Comparison of ENCODE assay signal across 8 cellular contexts in genomic region chr9:124861342-124862229, GRCh38. TPM values are rescaled to one million over a fixed set of nuclear protein-coding genes. Genes with fewer than 3 reads are reported as not detected.
DNase-seq lines count a peak whose midpoint lies in the region; ATAC-seq, FAIRE-seq and TF ChIP-seq lines count a peak whose summit lies in the region.

Gene ARPC5L, plus strand, starts transcription at chr9:124862130. Its CDS starts 7,161 bp downstream, at chr9:124869291.
Gene RPL35, minus strand, starts transcription at chr9:124861957. Its CDS starts 45 bp downstream, at chr9:124861912.

- H3K79me2 ChIP-seq in OCI-LY7 (ENCODE audit: insufficient read depth, low read depth, low read length) (peaks cover 35% of the 10 kb centered on the region), endothelial cell of umbilical vein (ENCODE audit: control insufficient read depth, insufficient read depth, low read length) (peaks cover 34% of the 10 kb centered on the region)

- BruUV-seq in OCI-LY7 (replicated peaks; lab: Mats Ljungman, UMichigan) (no TSS peak), endothelial cell of umbilical vein (replicated peaks; lab: Mats Ljungman, UMichigan) (TSS peak; percentile 45)

- H3K4me1 Mint-ChIP-seq in IgD-negative memory B cell, result peaks cover 12 to 26% (median 24%) of the 10 kb centered on the region in 3 donors

- H3K27ac ChIP-seq in OCI-LY7 (ENCODE audit: low read depth, low read length, poor library complexity, severe bottlenecking) (peak within 1 kb of the TSS; percentile 65), endothelial cell of umbilical vein (ENCODE audit: insufficient read depth, low read depth, low read length) (peak within 1 kb of the TSS; percentile 63)

- H3K9me1 ChIP-seq in endothelial cell of umbilical vein (replicated peaks; ENCODE audit: control insufficient read depth, extremely low read depth, insufficient read depth, low read length), result no peaks in the 10 kb centered on the region

- H3K36me3 ChIP-seq in OCI-LY7 (ENCODE audit: insufficient read depth, low read length), result peaks cover 51% of the 10 kb centered on the region
- peaks cover 18 to 35% of the 10 kb centered on the region in 2 experiments for H3K36me3 ChIP-seq in endothelial cell of umbilical vein (ENCODE audit: control insufficient read depth in 2 of 2, extremely low read depth in 1 of 2, insufficient read depth in 2 of 2, low read length in 2 of 2)

- peak within 1 kb of the TSS; percentile 86 to 98 (median 94) for H3K27ac Mint-ChIP-seq in IgD-negative memory B cell

- H3K4me3 Mint-ChIP-seq in IgD-negative memory B cell, result peak within 1 kb of the TSS; percentile 96 to 99 (median 97)

- peak within 1 kb of the TSS; percentile 82 for H3K9ac ChIP-seq in endothelial cell of umbilical vein (replicated peaks; ENCODE audit: extremely low read depth, insufficient read depth, low read length)

- peaks cover 25% of the 10 kb centered on the region for H4K20me1 ChIP-seq in OCI-LY7 (ENCODE audit: insufficient read depth, low read length)
- H4K20me1 ChIP-seq in endothelial cell of umbilical vein (replicated peaks; ENCODE audit: control insufficient read depth, extremely low read depth, insufficient read depth, low read length), result peaks cover 8% of the 10 kb centered on the region

- H3K4me2 ChIP-seq in OCI-LY7 (ENCODE audit: low read length) (peak within 1 kb of the TSS; percentile 92), endothelial cell of umbilical vein (ENCODE audit: insufficient read depth, low read length) (peak within 1 kb of the TSS; percentile 99)

- TF ChIP-seq CTCF in OCI-LY7 (conservative IDR thresholded peaks at IDR 0.05; ENCODE audit: low read length), result peak; percentile 64
- TF ChIP-seq CTCF in endothelial cell of umbilical vein (IDR thresholded peaks at IDR 0.05; ENCODE audit: extremely low read depth in 1 of 2, insufficient read depth in 1 of 2, low read depth in 1 of 2, low read length in 2 of 2), result peak; percentile 15 to 18

- H3K27me3 ChIP-seq in endothelial cell of umbilical vein (ENCODE audit: control insufficient read depth in 2 of 2, insufficient read depth in 2 of 2, low read length in 2 of 2) (no peaks in the 10 kb centered on the region), mononuclear cell (ENCODE audit: insufficient read depth, low read length) (no peaks in the 10 kb centered on the region)

- H3K9me3 ChIP-seq in OCI-LY7 (ENCODE audit: low read length), result no peaks in the 10 kb centered on the region
- no peaks in the 10 kb centered on the region for H3K9me3 ChIP-seq in endothelial cell of umbilical vein (replicated peaks; ENCODE audit: control insufficient read depth, insufficient read depth, low read length)
- H3K9me3 ChIP-seq in mononuclear cell (ENCODE audit: low read depth, low read length), result no peaks in the 10 kb centered on the region

- H3K27me3 Mint-ChIP-seq in IgD-negative memory B cell, result no peaks in the 10 kb centered on the region

- no peaks in the 10 kb centered on the region for H3K36me3 Mint-ChIP-seq in IgD-negative memory B cell

- H3K9me3 Mint-ChIP-seq in IgD-negative memory B cell, result no peaks in the 10 kb centered on the region

- POLR2A ChIA-PET in OCI-LY7 (lab: Charles Lee), result interaction anchor here (0.5 to 2.1 kb wide), 9 partner anchors 11 to 1414 kb away, joined by 3 to 10 read pairs (median 4); no protein-coding TSS in a partner anchor
- POLR2A ChIA-PET in endothelial cell of umbilical vein (lab: Charles Lee), result interaction anchor here (0.7 to 1.8 kb wide), 8 partner anchors 8 to 381 kb away, joined by 3 to 11 read pairs (median 3); partner anchors contain the start of genes HSPA5, NR6A1 and WDR38

- H3K4me3 ChIP-seq in OCI-LY7 (ENCODE audit: low read depth, low read length, poor library complexity, severe bottlenecking), result peak within 1 kb of the TSS; percentile 94
- H3K4me3 ChIP-seq in endothelial cell of umbilical vein (replicated peaks in 1 of 3; ENCODE audit: insufficient read depth in 1 of 3, low read depth in 1 of 3, low read length in 3 of 3), result peak within 1 kb of the TSS; percentile 64 to 67 (median 64)
- peak within 1 kb of the TSS; percentile 79 for H3K4me3 ChIP-seq in mononuclear cell (ENCODE audit: low read length)

- TF ChIP-seq POLR2A in endothelial cell of umbilical vein (IDR thresholded peaks at IDR 0.05; ENCODE audit: low read depth, low read length), result peak; percentile 96

- peak; percentile 83 for ATAC-seq in GM21576 (IDR thresholded peaks at IDR 0.05; ENCODE audit: unreplicated experiment)

- FAIRE-seq in endothelial cell of umbilical vein (lab: Jason Lieb, UNC), result peak; percentile 94

- CTCF ChIA-PET in OCI-LY7 (lab: Charles Lee; ENCODE audit: unreplicated experiment), result interaction anchor here (0.6 kb wide), 1 partner anchor 82 kb away, joined by 4 read pairs; no protein-coding TSS in a partner anchor
- CTCF ChIA-PET in endothelial cell of umbilical vein (lab: Charles Lee), result interaction anchor here (0.7 to 4.1 kb wide), 11 partner anchors 9 to 380 kb away, joined by 3 to 35 read pairs (median 4); partner anchors contain the start of genes HSPA5, NR6A1, SCAI and WDR38

- DNase-seq in DMS153 (lab: John Stamatoyannopoulos, UW) (peak; percentile 82), OCI-LY7 (ENCODE audit: low spot score) (peak; percentile 97), activated T-cell treated with anti-CD3 and anti-CD28 coated beads for 1 hour (ENCODE audit: low read depth) (peak; percentile 94), endothelial cell of umbilical vein (ENCODE audit: low read depth, low spot score) (peak; percentile 94)
- peak; percentile 82 to 92 for DNase-seq in stimulated activated CD8-positive, alpha-beta memory T cell treated with anti-CD3 and anti-CD28 coated beads, Interleukin-4, amount 100 ng/mL, for 1 hour (ENCODE audit: low read depth in 2 of 2, low spot score in 1 of 2)

- H2AFZ ChIP-seq in OCI-LY7 (ENCODE audit: low read length) (peak within 1 kb of the TSS; percentile 79; the same call in 1 of the 2 replicates), endothelial cell of umbilical vein (ENCODE audit: low read depth, low read length) (peak within 1 kb of the TSS; percentile 76)

- dilution Hi-C loops in endothelial cell of umbilical vein (cut with MboI; ENCODE audit: extremely low pct_ligation_motif_present, low sequenced_read_pairs), result no loop called here

- H3K4me1 ChIP-seq in OCI-LY7 (ENCODE audit: insufficient read depth, low read length, poor library complexity, severe bottlenecking) (peaks cover 37% of the 10 kb centered on the region), endothelial cell of umbilical vein (ENCODE audit: control insufficient read depth, extremely low read depth, insufficient read depth, low read length) (peaks cover 22% of the 10 kb centered on the region), mononuclear cell (ENCODE audit: insufficient read depth, low read length) (peaks cover 35% of the 10 kb centered on the region)

- H3K9me2 ChIP-seq in OCI-LY7 (ENCODE audit: insufficient read depth, low read length), result no peaks in the 10 kb centered on the region

- intact Hi-C loops in OCI-LY7 (cut with micrococcal nuclease; ENCODE audit: unreplicated experiment) (loop anchor here (2.0 kb wide), 1 partner anchor 91 kb away; the partner anchor contains the start of gene NR6A1), endothelial cell of umbilical vein (cut with micrococcal nuclease) (loop anchor here (1.0 to 5.0 kb wide), 6 partner anchors 9 to 381 kb away; partner anchors contain the start of genes HSPA5 and SCAI)

TF ChIP-seq in endothelial cell of umbilical vein, 7 proteins besides CTCF, POLR2A, EP300 and RAD21:
- TF ChIP-seq GATA2 (IDR thresholded peaks at IDR 0.05; ENCODE audit: insufficient read depth, insufficient read length, low read depth, low read length) (no peak), EZH2 (IDR thresholded peaks at IDR 0.05; ENCODE audit: borderline replicate concordance, low read depth, low read length, severe bottlenecking) (no peak), POLR2AphosphoS5 (IDR thresholded peaks at IDR 0.05; ENCODE audit: insufficient read depth, low read depth, low read length) (peak; percentile 99), JUN (IDR thresholded peaks at IDR 0.05; ENCODE audit: borderline replicate concordance, insufficient read depth, insufficient read length, low read depth) (no peak), MAX (IDR thresholded peaks at IDR 0.05; ENCODE audit: insufficient read depth, insufficient read length) (peak; percentile 66), MYC (IDR thresholded peaks at IDR 0.05; ENCODE audit: low read depth, low read length) (no peak)

RNA-seq across cellular contexts. Expression of gene ARPC5L, which starts in this region (rescaled TPM):
- 92.7 TPM for polyA plus RNA-seq in IgD-negative memory B cell
- 70.0 and 74.0 TPM in 2 replicates for total RNA-seq in OCI-LY7 (2014; rRNA removed; shearing (Covaris generic))
- 91.5 and 107 TPM in 2 replicates for total RNA-seq in OCI-LY7 (2022)
- total RNA-seq in endothelial cell of umbilical vein, result 67.7 and 68.1 TPM in 2 replicates
- 52.1 and 60.7 TPM in 2 replicates for polyA plus RNA-seq in endothelial cell of umbilical vein
- 68.5 and 83.1 TPM in 2 replicates for polyA plus RNA-seq in endothelial cell of umbilical vein (2011; cell fraction: cytosol; rRNA removed)
- 40.5 and 51.1 TPM in 2 replicates for polyA plus RNA-seq in endothelial cell of umbilical vein (2011; cell fraction: nucleus; rRNA removed)
- 67.8 and 76.2 TPM in 2 replicates for polyA plus RNA-seq in endothelial cell of umbilical vein (2012)
- polyA minus RNA-seq in endothelial cell of umbilical vein, result 25.8 and 30.1 TPM in 2 replicates
- polyA minus RNA-seq in endothelial cell of umbilical vein (2011; cell fraction: cytosol; rRNA and poly(A)+ RNA removed), result 38.8 TPM
- polyA minus RNA-seq in endothelial cell of umbilical vein (2011; cell fraction: nucleus; rRNA and poly(A)+ RNA removed), result 7.6 and 7.7 TPM in 2 replicates
- total RNA-seq in mononuclear cell, result 29.3 TPM

RNA-seq across cellular contexts. Expression of gene RPL35, which starts in this region (rescaled TPM):
- polyA plus RNA-seq in IgD-negative memory B cell, result 2,381 TPM
- total RNA-seq in OCI-LY7 (2014; rRNA removed; shearing (Covaris generic)), result 4,825 and 6,190 TPM in 2 replicates
- 1,679 and 1,713 TPM in 2 replicates for total RNA-seq in OCI-LY7 (2022)
- 1,181 and 1,230 TPM in 2 replicates for total RNA-seq in endothelial cell of umbilical vein
- 1,706 and 2,206 TPM in 2 replicates for polyA plus RNA-seq in endothelial cell of umbilical vein
- polyA plus RNA-seq in endothelial cell of umbilical vein (2011; cell fraction: cytosol; rRNA removed), result 2,312 and 2,917 TPM in 2 replicates
- 755 and 869 TPM in 2 replicates for polyA plus RNA-seq in endothelial cell of umbilical vein (2011; cell fraction: nucleus; rRNA removed)
- 2,045 and 2,627 TPM in 2 replicates for polyA plus RNA-seq in endothelial cell of umbilical vein (2012)
- 398 and 474 TPM in 2 replicates for polyA minus RNA-seq in endothelial cell of umbilical vein
- polyA minus RNA-seq in endothelial cell of umbilical vein (2011; cell fraction: cytosol; rRNA and poly(A)+ RNA removed), result 660 TPM
- 77.2 and 95.6 TPM in 2 replicates for polyA minus RNA-seq in endothelial cell of umbilical vein (2011; cell fraction: nucleus; rRNA and poly(A)+ RNA removed)
- total RNA-seq in mononuclear cell, result 2,254 TPM

Comparison
In these comparisons a context has a peak if more than half of its experiments do, and no peak if none do; other contexts are left out.
1. Peak in every context shown above with its lines: DNase-seq, ATAC-seq, H3K4me3 ChIP-seq and H3K27ac ChIP-seq.